22 cellular contexts compared by ENCODE assay signal in genomic region chr6:167394330-167394729, GRCh38.
"Had no signal": no experiment of that assay in that cellular context is flagged by ENCODE, and none has a peak within 500 bp of the region (broad histone marks: within the 10 kb centered on the region; RNA-seq: fewer than 3 reads in every experiment).

No MANE protein-coding gene starts in this region.

- ATAC-seq: body of pancreas; natural killer cell; stimulated activated naive CD8-positive, alpha-beta T cell treated with anti-CD3 and anti-CD28 coated beads, Interleukin-15, Interleukin-2, amounts not matched to agents 100 U/mL and 50 U/mL, for 24 hours; WTC11 had no signal

- H3K9me3 ChIP-seq: body of pancreas, esophagus squamous epithelium, left ventricle myocardium inferior, tibial nerve, uterus had no signal

- H3K4me3 ChIP-seq: body of pancreas, cardiac muscle cell, esophagus squamous epithelium, left ventricle myocardium inferior, tibial nerve, uterus had no signal

- DNase-seq: activated CD4-positive, alpha-beta memory T cell treated with anti-CD3 and anti-CD28 coated beads for 36 hours; activated CD4-positive, alpha-beta T cell treated with anti-CD3 and anti-CD28 coated beads for 4 hours; activated naive CD4-positive, alpha-beta T cell treated with anti-CD3 and anti-CD28 coated beads for 36 hours; activated naive CD8-positive, alpha-beta T cell treated with anti-CD3 and anti-CD28 coated beads, Interleukin-2, amount 10 ng/mL, durations not matched to agents 7 days and 5 days; activated T-cell treated with anti-CD3 and anti-CD28 coated beads, Interleukin-2, amount 50 U/mL, for 48 hours; amniotic stem cell; body of pancreas; cortex of kidney; endodermal cell; esophagus squamous epithelium; immature natural killer cell; kidney glomerular epithelial cell; left ventricle myocardium inferior; natural killer cell; stimulated activated CD4-positive, alpha-beta T cell treated with anti-CD3 and anti-CD28 coated beads, Interleukin-12 subunit alpha, Interleukin-12 subunit beta, amount 100 ng/mL, for 4 hours; stimulated activated CD4-positive, alpha-beta T cell treated with anti-CD3 and anti-CD28 coated beads, Interleukin-4, amount 100 ng/mL, for 4 hours; stimulated activated naive CD8-positive, alpha-beta T cell treated with anti-CD3 and anti-CD28 coated beads, Interleukin-15, Interleukin-2, amounts not matched to agents 100 U/mL and 50 U/mL, for 24 hours; T1000; uterus had no signal

- H3K4me1 ChIP-seq: body of pancreas, esophagus squamous epithelium, left ventricle myocardium inferior, tibial nerve, uterus had no signal

- H3K36me3 ChIP-seq: cardiac muscle cell, esophagus squamous epithelium, left ventricle myocardium inferior, tibial nerve, uterus had no signal

- H3K27ac ChIP-seq: body of pancreas, cardiac muscle cell, esophagus squamous epithelium, left ventricle myocardium inferior, tibial nerve, uterus had no signal
